ENCODE assay signal across 18 cellular contexts in the genomic region with DNA sequence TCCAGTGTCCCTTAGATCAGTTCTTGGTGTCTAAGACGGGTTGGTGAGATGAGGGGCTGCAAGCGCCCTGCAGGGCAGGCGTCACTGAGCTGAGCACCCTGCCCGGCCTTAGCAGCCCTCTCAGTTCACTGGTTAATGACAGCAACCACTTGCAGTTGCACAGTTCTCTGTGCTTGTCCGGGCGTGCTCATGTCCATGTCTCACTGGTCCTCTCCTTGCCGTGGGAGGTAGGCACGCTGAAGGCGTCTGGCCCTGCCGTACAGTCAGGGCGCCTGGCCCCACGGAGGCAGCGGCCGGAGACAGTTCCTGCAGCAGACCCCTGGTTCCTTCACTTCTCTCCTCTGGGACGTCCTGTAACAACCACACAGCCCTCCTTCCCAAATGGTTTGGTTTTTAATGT.
"Had no signal": no experiment of that assay in that cellular context is flagged by ENCODE, and none has a peak within 500 bp of the region (broad histone marks: within the 10 kb centered on the region; RNA-seq: fewer than 3 reads in every experiment).

No MANE protein-coding gene starts in this region.

- H3K4me1 Mint-ChIP-seq: activated CD4-positive, alpha-beta memory T cell treated with anti-CD3 and anti-CD28 coated beads, Interleukin-2, amount 10 ng/mL, durations not matched to agents 7 days and 5 days; activated naive CD4-positive, alpha-beta T cell treated with anti-CD3 and anti-CD28 coated beads, Interleukin-2, amount 10 ng/mL, durations not matched to agents 7 days and 5 days; natural killer cell; stimulated activated naive B cell treated with anti-CD40 and anti-IgM and Interleukin-4, amounts not matched to agents 10 μg/mL and 1 μg/mL and 100 μg/mL, for 72 hours; WTC11 had no signal

- H3K4me1 ChIP-seq: gastroesophageal sphincter, heart right ventricle, upper lobe of left lung had no signal

- H3K36me3 ChIP-seq: cardiac muscle cell, gastroesophageal sphincter, heart right ventricle, upper lobe of left lung had no signal

- H3K27ac Mint-ChIP-seq: activated CD4-positive, alpha-beta memory T cell treated with anti-CD3 and anti-CD28 coated beads, Interleukin-2, amount 10 ng/mL, durations not matched to agents 7 days and 5 days; activated naive CD4-positive, alpha-beta T cell treated with anti-CD3 and anti-CD28 coated beads, Interleukin-2, amount 10 ng/mL, durations not matched to agents 7 days and 5 days; activated T-cell treated with anti-CD3 and anti-CD28 coated beads, Interleukin-2, amount 50 U/mL, for 24 hours; memory B cell; natural killer cell; stimulated activated naive B cell treated with anti-CD40 and anti-IgM and Interleukin-4, amounts not matched to agents 10 μg/mL and 1 μg/mL and 100 μg/mL, for 72 hours; T-helper 17 cell; WTC11 had no signal

- ATAC-seq: gastroesophageal sphincter; heart right ventricle; left lobe of liver; natural killer cell; stimulated activated naive B cell treated with anti-CD40 and anti-IgM and Interleukin-4, amounts not matched to agents 10 μg/mL and 1 μg/mL and 100 μg/mL, for 72 hours; T-helper 17 cell; WTC11 had no signal

- H3K4me3 Mint-ChIP-seq: activated CD4-positive, alpha-beta memory T cell treated with anti-CD3 and anti-CD28 coated beads, Interleukin-2, amount 10 ng/mL, durations not matched to agents 7 days and 5 days; activated naive CD4-positive, alpha-beta T cell treated with anti-CD3 and anti-CD28 coated beads, Interleukin-2, amount 10 ng/mL, durations not matched to agents 7 days and 5 days; activated T-cell treated with anti-CD3 and anti-CD28 coated beads, Interleukin-2, amount 50 U/mL, for 24 hours; memory B cell; natural killer cell; stimulated activated naive B cell treated with anti-CD40 and anti-IgM and Interleukin-4, amounts not matched to agents 10 μg/mL and 1 μg/mL and 100 μg/mL, for 72 hours; T-helper 17 cell; WTC11 had no signal

- H3K27ac ChIP-seq: cardiac muscle cell, gastroesophageal sphincter, heart right ventricle, upper lobe of left lung had no signal

- H3K9me3 ChIP-seq: gastroesophageal sphincter, heart right ventricle, upper lobe of left lung had no signal

- DNase-seq: activated CD4-positive, alpha-beta memory T cell treated with anti-CD3 and anti-CD28 coated beads, Interleukin-2, amount 10 ng/mL, durations not matched to agents 7 days and 5 days; activated CD4-positive, alpha-beta T cell treated with anti-CD3 and anti-CD28 coated beads for 4 hours; activated naive CD4-positive, alpha-beta T cell treated with anti-CD3 and anti-CD28 coated beads, Interleukin-2, amount 10 ng/mL, durations not matched to agents 7 days and 5 days; activated T-cell treated with anti-CD3 and anti-CD28 coated beads, Interleukin-2, amount 50 U/mL, for 24 hours; effector CD4-positive, alpha-beta T cell; heart right ventricle; natural killer cell; retina; stimulated activated CD4-positive, alpha-beta T cell treated with anti-CD3 and anti-CD28 coated beads, Interleukin-2, amount 100 ng/mL, for 48 hours; stimulated activated naive B cell treated with anti-CD40 and anti-IgM and Interleukin-4, amounts not matched to agents 10 μg/mL and 1 μg/mL and 100 μg/mL, for 72 hours; substantia nigra; T-helper 17 cell had no signal

- H3K36me3 Mint-ChIP-seq: activated naive CD4-positive, alpha-beta T cell treated with anti-CD3 and anti-CD28 coated beads, Interleukin-2, amount 10 ng/mL, durations not matched to agents 7 days and 5 days; memory B cell; natural killer cell; stimulated activated naive B cell treated with anti-CD40 and anti-IgM and Interleukin-4, amounts not matched to agents 10 μg/mL and 1 μg/mL and 100 μg/mL, for 72 hours had no signal

- H3K27me3 ChIP-seq: cardiac muscle cell had no signal

- H3K9me3 Mint-ChIP-seq: activated CD4-positive, alpha-beta memory T cell treated with anti-CD3 and anti-CD28 coated beads, Interleukin-2, amount 10 ng/mL, durations not matched to agents 7 days and 5 days; activated naive CD4-positive, alpha-beta T cell treated with anti-CD3 and anti-CD28 coated beads, Interleukin-2, amount 10 ng/mL, durations not matched to agents 7 days and 5 days; activated T-cell treated with anti-CD3 and anti-CD28 coated beads, Interleukin-2, amount 50 U/mL, for 24 hours; memory B cell; natural killer cell; stimulated activated naive B cell treated with anti-CD40 and anti-IgM and Interleukin-4, amounts not matched to agents 10 μg/mL and 1 μg/mL and 100 μg/mL, for 72 hours had no signal

- H3K4me3 ChIP-seq: cardiac muscle cell, gastroesophageal sphincter, heart right ventricle, upper lobe of left lung had no signal
